Comparison of ENCODE assay signal across 1 cellular context in genomic region chr16:52526429-52526828, GRCh38.
TF ChIP-seq lines count a peak whose summit lies in the region.

No MANE protein-coding gene starts in this region.

TF ChIP-seq in H1, 55 proteins besides CTCF, POLR2A, EP300 and RAD21:
- TF ChIP-seq YY1 (IDR thresholded peaks at IDR 0.05; ENCODE audit: low read depth, low read length) (no peak), TEAD4 (IDR thresholded peaks at IDR 0.05; ENCODE audit: low read depth, low read length) (0 out of 2 replicates have a peak, but pooled peaks have one; percentile 55)
